25 cellular contexts compared by ENCODE assay signal in genomic region chr9:20269620-20270019, GRCh38.
"Had no signal": no experiment of that assay in that cellular context is flagged by ENCODE, and none has a peak within 500 bp of the region (broad histone marks: within the 10 kb centered on the region; RNA-seq: fewer than 3 reads in every experiment).

No MANE protein-coding gene starts in this region.

- H3K36me3 ChIP-seq: ovary, sigmoid colon, tibial artery had no signal

- H3K9me3 ChIP-seq: ovary, psoas muscle, sigmoid colon, testis, tibial artery had no signal

- H3K4me1 ChIP-seq: psoas muscle, testis, tibial artery had no signal

- H3K4me3 Mint-ChIP-seq: immature natural killer cell; nephron progenitor cell; stimulated activated memory B cell treated with anti-CD40 and anti-IgM and Interleukin-4, amounts not matched to agents 10 μg/mL and 1 μg/mL and 100 μg/mL, for 72 hours; type B pancreatic cell had no signal

- H3K27me3 Mint-ChIP-seq: naive thymus-derived CD8-positive, alpha-beta T cell; type B pancreatic cell had no signal

- H3K4me3 ChIP-seq: coronary artery, lung, ovary, psoas muscle, sigmoid colon, testis, tibial artery had no signal

- FAIRE-seq: endometrium had no signal

- H3K4me1 Mint-ChIP-seq: immature natural killer cell; stimulated activated memory B cell treated with anti-CD40 and anti-IgM and Interleukin-4, amounts not matched to agents 10 μg/mL and 1 μg/mL and 100 μg/mL, for 72 hours had no signal

- H3K27ac ChIP-seq: coronary artery, ovary, psoas muscle, sigmoid colon, testis, tibial artery had no signal

- H3K27me3 ChIP-seq: ovary, sigmoid colon, testis, tibial artery had no signal

- ATAC-seq: esophagus mucosa; left lobe of liver; naive thymus-derived CD8-positive, alpha-beta T cell; psoas muscle; right cardiac atrium; stimulated activated memory B cell treated with anti-CD40 and anti-IgM and Interleukin-4, amounts not matched to agents 10 μg/mL and 1 μg/mL and 100 μg/mL, for 72 hours; stimulated activated naive CD8-positive, alpha-beta T cell treated with anti-CD3 and anti-CD28 coated beads, Interleukin-15, Interleukin-2, amounts not matched to agents 100 U/mL and 50 U/mL, for 24 hours had no signal

- H3K27ac Mint-ChIP-seq: immature natural killer cell; nephron progenitor cell; stimulated activated memory B cell treated with anti-CD40 and anti-IgM and Interleukin-4, amounts not matched to agents 10 μg/mL and 1 μg/mL and 100 μg/mL, for 72 hours; type B pancreatic cell had no signal

- DNase-seq: dermis blood vessel endothelial cell; effector memory CD4-positive, alpha-beta T cell; hypothalamus; immature natural killer cell; islet precursor cell; naive thymus-derived CD8-positive, alpha-beta T cell; nephron progenitor cell; nucleus accumbens; ovary; posterior cingulate gyrus; psoas muscle; right cardiac atrium; sigmoid colon; stimulated activated CD4-positive, alpha-beta T cell treated with anti-CD3 and anti-CD28 coated beads, Interleukin-4, amount 100 ng/mL, for 4 hours; stimulated activated naive CD8-positive, alpha-beta T cell treated with anti-CD3 and anti-CD28 coated beads, Interleukin-15, Interleukin-2, amounts not matched to agents 100 U/mL and 50 U/mL, for 24 hours; substantia nigra; testis; tibial artery had no signal

- H3K36me3 Mint-ChIP-seq: immature natural killer cell; stimulated activated memory B cell treated with anti-CD40 and anti-IgM and Interleukin-4, amounts not matched to agents 10 μg/mL and 1 μg/mL and 100 μg/mL, for 72 hours had no signal
